19 cellular contexts compared by ENCODE assay signal in the genomic region with DNA sequence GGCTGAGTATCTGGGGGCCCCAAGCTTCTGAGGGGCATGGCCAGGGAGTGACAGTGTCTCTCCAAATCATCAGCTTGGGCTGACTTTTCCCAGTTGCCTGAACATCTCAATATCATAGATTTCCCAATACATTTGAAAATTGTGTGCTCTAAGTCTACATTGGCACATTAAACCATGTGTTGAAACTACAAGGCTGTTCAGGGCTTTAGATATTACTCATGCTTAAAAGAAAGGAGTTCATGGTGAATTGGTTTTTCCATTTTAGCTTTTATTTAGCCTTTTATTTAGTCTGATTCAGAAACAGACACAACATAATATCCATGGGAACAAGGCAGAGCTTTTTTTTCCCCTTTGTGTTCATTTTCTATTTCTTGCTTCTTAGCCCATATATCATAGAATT. TPM values are rescaled to one million over a fixed set of nuclear protein-coding genes. Genes with fewer than 3 reads are reported as not detected.
A peak's percentile ranks its signal among the peaks of the same experiment; 100 is the strongest.
DNase-seq lines count a peak whose midpoint lies in the region; ATAC-seq and TF ChIP-seq lines count a peak whose summit lies in the region.
"Had no signal": no experiment of that assay in that cellular context is flagged by ENCODE, and none has a peak within 500 bp of the region (broad histone marks: within the 10 kb centered on the region; RNA-seq: fewer than 3 reads in every experiment).

No MANE protein-coding gene starts in this region.

- H3K4me3 ChIP-seq in gastroesophageal sphincter, result no peak overlapping the region
- H3K4me3 ChIP-seq: A549 had no signal

- POLR2A ChIA-PET in CD4-positive, alpha-beta T cell (lab: Charles Lee), result no interaction called here

- intact Hi-C loops in CD4-positive, alpha-beta T cell (cut with DNase I, micrococcal nuclease), result loop anchor here in 1 of 2 experiments (5.0 to 10.0 kb wide), 2 partner anchors 57 to 395 kb away; no protein-coding TSS in a partner anchor

- H3K27ac Mint-ChIP-seq in stimulated activated naive CD8-positive, alpha-beta T cell treated with anti-CD3 and anti-CD28 coated beads, Interleukin-15, amount 100 ng/mL, for 72 hours, result no peak overlapping the region
- no peak overlapping the region for H3K27ac Mint-ChIP-seq in CD4-positive, alpha-beta T cell
- H3K27ac Mint-ChIP-seq: CD8-positive, alpha-beta T cell had no signal

- H3K27me3 ChIP-seq in gastroesophageal sphincter, result no peaks in the 10 kb centered on the region
- no peaks in the 10 kb centered on the region for H3K27me3 ChIP-seq in CD4-positive, alpha-beta T cell (ENCODE audit: control insufficient read depth, insufficient read depth, low read length)

- CTCF ChIA-PET in CD4-positive, alpha-beta T cell (lab: Charles Lee), result interaction anchor here (0.6 kb wide), 1 partner anchor 392 kb away, joined by 4 read pairs; no protein-coding TSS in a partner anchor

- peaks cover 0 to 3% of the 10 kb centered on the region in 2 donors for H3K9me3 Mint-ChIP-seq in stimulated activated naive CD8-positive, alpha-beta T cell treated with anti-CD3 and anti-CD28 coated beads, Interleukin-15, amount 100 ng/mL, for 72 hours
- peaks cover under 1% of the 10 kb centered on the region for H3K9me3 Mint-ChIP-seq in CD4-positive, alpha-beta T cell
- H3K9me3 Mint-ChIP-seq: CD8-positive, alpha-beta T cell had no signal

- H3K36me3 ChIP-seq in gastroesophageal sphincter, result no peaks in the 10 kb centered on the region

- no peaks in the 10 kb centered on the region for H3K9me3 ChIP-seq in gastroesophageal sphincter
- H3K9me3 ChIP-seq in CD4-positive, alpha-beta T cell (ENCODE audit: control insufficient read depth, low read length), result no peaks in the 10 kb centered on the region
- H3K9me3 ChIP-seq: A549, Caco-2 had no signal

- TF ChIP-seq EP300 in gastroesophageal sphincter (IDR thresholded peaks at IDR 0.05), result no peak

- no peaks in the 10 kb centered on the region for H3K4me1 ChIP-seq in gastroesophageal sphincter
- H3K4me1 ChIP-seq: A549, Caco-2 had no signal

- peaks cover 8% of the 10 kb centered on the region for H3K27me3 Mint-ChIP-seq in stimulated activated naive CD8-positive, alpha-beta T cell treated with anti-CD3 and anti-CD28 coated beads, Interleukin-15, amount 100 ng/mL, for 72 hours
- H3K27me3 Mint-ChIP-seq in CD4-positive, alpha-beta T cell, result no peaks in the 10 kb centered on the region

- no peak for TF ChIP-seq POLR2A in gastroesophageal sphincter (IDR thresholded peaks at IDR 0.05)

- no peak for DNase-seq in stimulated activated naive CD8-positive, alpha-beta T cell treated with anti-CD3 and anti-CD28 coated beads, Interleukin-15, Interleukin-2, amounts not matched to agents 100 U/mL and 50 U/mL, for 24 hours
- no peak for DNase-seq in stimulated activated naive CD8-positive, alpha-beta T cell treated with anti-CD3 and anti-CD28 coated beads, Interleukin-15, amount 100 ng/mL, for 72 hours
- DNase-seq in amniotic epithelial cell (ENCODE audit: low read depth) (peak; percentile 51), NCI-H510A treated with DMSO at 0.1 percent for 48 hours (lab: John Stamatoyannopoulos, UW) (no peak)
- no peak for DNase-seq in CD4-positive, alpha-beta T cell
- DNase-seq: Caco-2; CD8-positive, alpha-beta T cell; IMR-90; KG1; MM.1S; NCI-H2029; NCI-H446; NCI-H526 treated with DMSO at 0.1 percent for 48 hours; Right ventricle myocardium superior; RPMI8226 had no signal

- H3K36me3 Mint-ChIP-seq in CD4-positive, alpha-beta T cell (ENCODE audit: low read depth), result no peaks in the 10 kb centered on the region
- H3K36me3 Mint-ChIP-seq: CD8-positive, alpha-beta T cell had no signal

- no peak overlapping the region for H3K27ac ChIP-seq in gastroesophageal sphincter
- H3K27ac ChIP-seq in CD4-positive, alpha-beta T cell (ENCODE audit: low read depth, low read length), result no peak overlapping the region
- H3K27ac ChIP-seq: A549 had no signal

- peak; percentile 62 for ATAC-seq in stimulated activated naive CD8-positive, alpha-beta T cell treated with anti-CD3 and anti-CD28 coated beads, Interleukin-15, Interleukin-2, amounts not matched to agents 100 U/mL and 50 U/mL, for 24 hours
- ATAC-seq in stimulated activated naive CD8-positive, alpha-beta T cell treated with anti-CD3 and anti-CD28 coated beads, Interleukin-15, amount 100 ng/mL, for 72 hours, result no peak
- ATAC-seq in gastroesophageal sphincter (peak; percentile 58), HG03521 (IDR thresholded peaks at IDR 0.05; ENCODE audit: unreplicated experiment) (no peak)
- no peak for ATAC-seq in CD4-positive, alpha-beta T cell (ENCODE audit: poor library complexity)
- ATAC-seq: A549; CD8-positive, alpha-beta T cell; HCT116 had no signal

- peaks cover 7% of the 10 kb centered on the region for H3K4me1 Mint-ChIP-seq in stimulated activated naive CD8-positive, alpha-beta T cell treated with anti-CD3 and anti-CD28 coated beads, Interleukin-15, amount 100 ng/mL, for 72 hours
- H3K4me1 Mint-ChIP-seq in CD4-positive, alpha-beta T cell (ENCODE audit: low read depth), result no peaks in the 10 kb centered on the region

- TF ChIP-seq CTCF in gastroesophageal sphincter (IDR thresholded peaks at IDR 0.05), result no peak
- TF ChIP-seq CTCF in CD4-positive, alpha-beta T cell (IDR thresholded peaks at IDR 0.05), result no peak

- no peak overlapping the region for H3K4me3 Mint-ChIP-seq in stimulated activated naive CD8-positive, alpha-beta T cell treated with anti-CD3 and anti-CD28 coated beads, Interleukin-15, amount 100 ng/mL, for 72 hours
- no peak overlapping the region for H3K4me3 Mint-ChIP-seq in CD4-positive, alpha-beta T cell
- H3K4me3 Mint-ChIP-seq: CD8-positive, alpha-beta T cell had no signal

RNA-seq across cellular contexts. Expression of a gene that starts 49.9 kb away (rescaled TPM):
- under 1 TPM; 0.12 to 0.62 (median 0.31) TPM for total RNA-seq in gastroesophageal sphincter
- not detected for total RNA-seq in CD4-positive, alpha-beta T cell
- total RNA-seq: Caco-2; CD8-positive, alpha-beta T cell; IMR-90 had no signal

Comparison
In these comparisons a context has a peak if more than half of its experiments do, and no peak if none do; other contexts are left out.
1. ATAC-seq: peak in stimulated activated naive CD8-positive, alpha-beta T cell treated with anti-CD3 and anti-CD28 coated beads, Interleukin-15, Interleukin-2, amounts not matched to agents 100 U/mL and 50 U/mL, for 24 hours (single experiment) and gastroesophageal sphincter (single experiment); none in stimulated activated naive CD8-positive, alpha-beta T cell treated with anti-CD3 and anti-CD28 coated beads, Interleukin-15, amount 100 ng/mL, for 72 hours (single experiment), CD4-positive, alpha-beta T cell (single experiment) and HG03521 (single experiment).